15 cellular contexts compared by ENCODE assay signal in the genomic region with DNA sequence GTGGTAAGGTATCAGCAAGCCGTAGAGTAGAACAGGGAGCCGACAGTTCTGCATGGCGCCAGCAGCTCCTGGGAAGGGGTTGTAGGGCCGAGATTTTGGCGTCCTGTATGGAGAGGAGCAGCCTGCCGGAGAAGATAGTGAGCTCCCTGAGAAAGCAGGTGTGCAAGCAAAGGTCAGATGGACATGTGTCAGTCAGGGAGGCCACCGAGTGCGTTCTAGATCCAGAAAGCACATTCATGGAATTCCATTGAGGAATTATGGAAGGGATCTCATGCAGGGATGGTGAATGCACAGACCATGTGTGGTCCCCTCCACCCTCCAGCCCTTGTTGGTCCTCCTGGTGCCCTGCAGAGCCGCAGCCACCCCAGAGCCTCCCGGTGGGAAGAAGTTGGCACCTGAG. TPM values are rescaled to one million over a fixed set of nuclear protein-coding genes. Genes with fewer than 3 reads are reported as not detected.
A peak's percentile ranks its signal among the peaks of the same experiment; 100 is the strongest.
DNase-seq lines count a peak whose midpoint lies in the region; ATAC-seq, FAIRE-seq and TF ChIP-seq lines count a peak whose summit lies in the region.
"Had no signal": no experiment of that assay in that cellular context is flagged by ENCODE, and none has a peak within 500 bp of the region (broad histone marks: within the 10 kb centered on the region; RNA-seq: fewer than 3 reads in every experiment).

No MANE protein-coding gene starts in this region.

- no peaks in the 10 kb centered on the region for H3K9me3 ChIP-seq in CD8-positive, alpha-beta T cell (ENCODE audit: low read length)
- H3K9me3 ChIP-seq in OCI-LY1 (ENCODE audit: low read length) (no peaks in the 10 kb centered on the region), endothelial cell of umbilical vein (replicated peaks; ENCODE audit: control insufficient read depth, insufficient read depth, low read length) (no peaks in the 10 kb centered on the region), sigmoid colon (no peaks in the 10 kb centered on the region)

- no peaks in the 10 kb centered on the region for H3K27me3 ChIP-seq in CD8-positive, alpha-beta T cell (ENCODE audit: insufficient read depth, low read length)
- no peaks in the 10 kb centered on the region for H3K27me3 ChIP-seq in OCI-LY1 (ENCODE audit: insufficient read depth, low read length)
- H3K27me3 ChIP-seq in endothelial cell of umbilical vein (ENCODE audit: control insufficient read depth in 2 of 2, insufficient read depth in 2 of 2, low read length in 2 of 2) = no peaks in the 10 kb centered on the region
- H3K27me3 ChIP-seq in sigmoid colon = no peaks in the 10 kb centered on the region

- H3K9me1 ChIP-seq in endothelial cell of umbilical vein (replicated peaks; ENCODE audit: control insufficient read depth, extremely low read depth, insufficient read depth, low read length) = no peaks in the 10 kb centered on the region

- H3K9ac ChIP-seq in OCI-LY1 (ENCODE audit: low read length) (peak overlapping the region; percentile 60), endothelial cell of umbilical vein (replicated peaks; ENCODE audit: extremely low read depth, insufficient read depth, low read length) (no peak overlapping the region)
- H3K9ac ChIP-seq: KMS-11 had no signal

- H3K27ac Mint-ChIP-seq in CD8-positive, alpha-beta T cell = peak overlapping the region; percentile 57

- no peak for FAIRE-seq in endothelial cell of umbilical vein (lab: Jason Lieb, UNC)

- no peak overlapping the region for H3K4me3 ChIP-seq in CD8-positive, alpha-beta T cell (ENCODE audit: low read depth, low read length)
- H3K4me3 ChIP-seq in OCI-LY1 (ENCODE audit: low read depth, low read length, poor library complexity, severe bottlenecking) = peak overlapping the region; percentile 43
- H3K4me3 ChIP-seq in endothelial cell of umbilical vein (replicated peaks in 1 of 3; ENCODE audit: insufficient read depth in 1 of 3, low read depth in 1 of 3, low read length in 3 of 3) = no peak overlapping the region
- no peak overlapping the region for H3K4me3 ChIP-seq in sigmoid colon
- H3K4me3 ChIP-seq: PC-9 had no signal

- no peak for TF ChIP-seq POLR2A in endothelial cell of umbilical vein (IDR thresholded peaks at IDR 0.05; ENCODE audit: low read depth, low read length)
- TF ChIP-seq POLR2A in sigmoid colon (IDR thresholded peaks at IDR 0.05) = no peak

- H3K9me2 ChIP-seq in OCI-LY1 (ENCODE audit: low read depth, low read length) = no peaks in the 10 kb centered on the region

- H3K79me2 ChIP-seq in OCI-LY1 (ENCODE audit: insufficient read depth, low read length) = 0 out of 2 replicates have a peak, but pooled peaks cover 5% of the 10 kb centered on the region
- peaks cover 66% of the 10 kb centered on the region for H3K79me2 ChIP-seq in endothelial cell of umbilical vein (ENCODE audit: control insufficient read depth, insufficient read depth, low read length)

- H3K4me3 Mint-ChIP-seq in CD8-positive, alpha-beta T cell = peak overlapping the region; percentile 22

- TF ChIP-seq CTCF in CD8-positive, alpha-beta T cell (IDR thresholded peaks at IDR 0.05) = no peak
- TF ChIP-seq CTCF in OCI-LY1 (IDR thresholded peaks at IDR 0.05; ENCODE audit: low read length) (no peak), endothelial cell of umbilical vein (IDR thresholded peaks at IDR 0.05; ENCODE audit: extremely low read depth in 1 of 2, insufficient read depth in 1 of 2, low read depth in 1 of 2, low read length in 2 of 2) (no peak), sigmoid colon (IDR thresholded peaks at IDR 0.05) (no peak)

- WGBS in sigmoid colon, 2 donors = 88 to 90% methylated on average over 10 of the region's 10 CpGs

- H4K20me1 ChIP-seq in OCI-LY1 (ENCODE audit: insufficient read depth, low read length) (no peaks in the 10 kb centered on the region), endothelial cell of umbilical vein (replicated peaks; ENCODE audit: control insufficient read depth, extremely low read depth, insufficient read depth, low read length) (no peaks in the 10 kb centered on the region)

- dilution Hi-C loops in endothelial cell of umbilical vein (cut with MboI; ENCODE audit: extremely low pct_ligation_motif_present, low sequenced_read_pairs) = no loop called here

- no peak for ATAC-seq in CD8-positive, alpha-beta T cell
- no peak for ATAC-seq in HG03571 (IDR thresholded peaks at IDR 0.05; ENCODE audit: unreplicated experiment)

- H3K36me3 Mint-ChIP-seq in CD8-positive, alpha-beta T cell = peaks cover 14% of the 10 kb centered on the region

- intact Hi-C loops in CD8-positive, alpha-beta T cell (cut with DNase I, micrococcal nuclease) = loop anchor here in 1 of 2 experiments (10.0 kb wide), 1 partner anchor 157 kb away; no protein-coding TSS in a partner anchor
- intact Hi-C loops in endothelial cell of umbilical vein (cut with micrococcal nuclease) (loop anchor here (2.0 kb wide), 1 partner anchor 15 kb away; no protein-coding TSS in a partner anchor), sigmoid colon (cut with DNase I) (no loop called here)

- peaks cover 59% of the 10 kb centered on the region for H3K4me1 ChIP-seq in CD8-positive, alpha-beta T cell (ENCODE audit: insufficient read depth, low read length)
- H3K4me1 ChIP-seq in OCI-LY1 (ENCODE audit: insufficient read depth, low read length, severe bottlenecking) (peaks cover 60% of the 10 kb centered on the region), endothelial cell of umbilical vein (ENCODE audit: control insufficient read depth, extremely low read depth, insufficient read depth, low read length) (peaks cover 49% of the 10 kb centered on the region), sigmoid colon (peaks cover 0 to 30% (median 15%) of the 10 kb centered on the region in 4 donors)

- no TSS peak for BruUV-seq in endothelial cell of umbilical vein (replicated peaks; lab: Mats Ljungman, UMichigan)

- POLR2A ChIA-PET in CD8-positive, alpha-beta T cell (lab: Charles Lee) = interaction anchor here (1.3 to 1.5 kb wide), 2 partner anchors 8 to 28 kb away, joined by 3 read pairs; no protein-coding TSS in a partner anchor
- POLR2A ChIA-PET in endothelial cell of umbilical vein (lab: Charles Lee) = interaction anchor here (1.1 kb wide), 1 partner anchor 15 kb away, joined by 3 read pairs; no protein-coding TSS in a partner anchor

- H3K4me2 ChIP-seq in OCI-LY1 (ENCODE audit: low read length) (peak overlapping the region; percentile 66), endothelial cell of umbilical vein (ENCODE audit: insufficient read depth, low read length) (no peak overlapping the region)
- H3K4me2 ChIP-seq: KMS-11, PC-9 had no signal

- no peaks in the 10 kb centered on the region for H3K36me3 ChIP-seq in CD8-positive, alpha-beta T cell (ENCODE audit: insufficient read depth, low read length)
- peaks cover 8% of the 10 kb centered on the region; the same call in 1 of the 2 replicates for H3K36me3 ChIP-seq in OCI-LY1 (ENCODE audit: insufficient read depth, low read length)
- H3K36me3 ChIP-seq in endothelial cell of umbilical vein (ENCODE audit: control insufficient read depth in 2 of 2, extremely low read depth in 1 of 2, insufficient read depth in 2 of 2, low read length in 2 of 2) = peaks cover 0 to 1% of the 10 kb centered on the region in 2 experiments
- no peaks in the 10 kb centered on the region for H3K36me3 ChIP-seq in sigmoid colon

- CTCF ChIA-PET in CD8-positive, alpha-beta T cell (lab: Charles Lee) = interaction anchor here (1.8 kb wide), 1 partner anchor 20 kb away, joined by 6 read pairs; no protein-coding TSS in a partner anchor
- CTCF ChIA-PET in endothelial cell of umbilical vein (lab: Charles Lee) = interaction anchor here (0.9 to 1.4 kb wide), 6 partner anchors 8 to 74 kb away, joined by 3 to 5 read pairs (median 3); partner anchors contain the start of gene CMIP

- no peaks in the 10 kb centered on the region for H3K9me3 Mint-ChIP-seq in CD8-positive, alpha-beta T cell

- DNase-seq in CD8-positive, alpha-beta T cell = no peak
- DNase-seq in endothelial cell of umbilical vein (ENCODE audit: low read depth, low spot score) (no peak), sigmoid colon (no peak), NCI-H1694 (lab: John Stamatoyannopoulos, UW) (no peak), SHP77 treated with DMSO at 0.1 percent for 48 hours (lab: John Stamatoyannopoulos, UW) (no peak), COLO668 (lab: John Stamatoyannopoulos, UW; ENCODE audit: unreplicated experiment) (no peak)
- DNase-seq: activated CD4-positive, alpha-beta T cell treated with anti-CD3 and anti-CD28 coated beads for 48 hours; activated T-cell treated with anti-CD3 and anti-CD28 coated beads, Interleukin-2, amount 50 U/mL, for 1 hour; cortex of kidney; NCI-H187; NCI-H524; PC-9 had no signal

- no peak for TF ChIP-seq EP300 in sigmoid colon (IDR thresholded peaks at IDR 0.05)

- no peaks in the 10 kb centered on the region for H3F3A ChIP-seq in OCI-LY1 (ENCODE audit: insufficient read depth, low read length)

- H2AFZ ChIP-seq in OCI-LY1 (ENCODE audit: low read length) (no peak overlapping the region), endothelial cell of umbilical vein (ENCODE audit: low read depth, low read length) (no peak overlapping the region)
- H2AFZ ChIP-seq: PC-9 had no signal

- no peaks in the 10 kb centered on the region for H3K27me3 Mint-ChIP-seq in CD8-positive, alpha-beta T cell (ENCODE audit: low read depth)

- H3K27ac ChIP-seq in CD8-positive, alpha-beta T cell (ENCODE audit: low read depth, low read length) = no peak overlapping the region
- peak overlapping the region; percentile 97 for H3K27ac ChIP-seq in OCI-LY1 (ENCODE audit: low read depth, low read length, poor library complexity, severe bottlenecking)
- peak overlapping the region; percentile 44 for H3K27ac ChIP-seq in endothelial cell of umbilical vein (ENCODE audit: insufficient read depth, low read depth, low read length)
- H3K27ac ChIP-seq in sigmoid colon = peak overlapping the region in 3 of 4 donors; percentile 8 to 44 (median 37)
- H3K27ac ChIP-seq: KMS-11, PC-9 had no signal

- peaks cover 78% of the 10 kb centered on the region for H3K4me1 Mint-ChIP-seq in CD8-positive, alpha-beta T cell (ENCODE audit: low read depth)

TF ChIP-seq in endothelial cell of umbilical vein, 7 proteins besides CTCF, POLR2A, EP300 and RAD21 (continues in another document):
- TF ChIP-seq POLR2AphosphoS5 (IDR thresholded peaks at IDR 0.05; ENCODE audit: insufficient read depth, low read depth, low read length) = no peak
- TF ChIP-seq JUN (IDR thresholded peaks at IDR 0.05; ENCODE audit: borderline replicate concordance, insufficient read depth, insufficient read length, low read depth) = no peak

RNA-seq across cellular contexts. Expression of gene CMIP, which starts 33.7 kb away (rescaled TPM):
- 10 to 100 TPM; 40.9 to 42.1 TPM for total RNA-seq in CD8-positive, alpha-beta T cell
- total RNA-seq in endothelial cell of umbilical vein (82.4 and 101 TPM in 2 replicates), sigmoid colon (10 to 100 TPM; 11.0 to 30.3 (median 15.9) TPM)
- polyA plus RNA-seq in endothelial cell of umbilical vein (23.6 and 29.0 TPM in 2 replicates), sigmoid colon (10 to 100 TPM; 20.4 to 60.3 (median 40.7) TPM)
- 31.1 and 32.0 TPM in 2 replicates for polyA plus RNA-seq in endothelial cell of umbilical vein (2011; cell fraction: cytosol; rRNA removed)
- 55.1 and 76.2 TPM in 2 replicates for polyA plus RNA-seq in endothelial cell of umbilical vein (2011; cell fraction: nucleus; rRNA removed)
- 43.0 and 55.4 TPM in 2 replicates for polyA plus RNA-seq in endothelial cell of umbilical vein (2012)
- 81.6 and 92.9 TPM in 2 replicates for polyA minus RNA-seq in endothelial cell of umbilical vein
- polyA minus RNA-seq in endothelial cell of umbilical vein (2011; cell fraction: cytosol; rRNA and poly(A)+ RNA removed) = 15.4 TPM
- polyA minus RNA-seq in endothelial cell of umbilical vein (2011; cell fraction: nucleus; rRNA and poly(A)+ RNA removed) = 99.8 and 106 TPM in 2 replicates
